In genomic region chr13:40969169-40969901, GRCh38 we compare ENCODE assay signal across 11 cellular contexts. TPM values are rescaled to one million over a fixed set of nuclear protein-coding genes. Genes with fewer than 3 reads are reported as not detected.
DNase-seq lines count a peak whose midpoint lies in the region; ATAC-seq, FAIRE-seq and TF ChIP-seq lines count a peak whose summit lies in the region.
"Had no signal": no experiment of that assay in that cellular context is flagged by ENCODE, and none has a peak within 500 bp of the region (broad histone marks: within the 10 kb centered on the region; RNA-seq: fewer than 3 reads in every experiment).

No MANE protein-coding gene starts in this region.

- no peaks in the 10 kb centered on the region for H3K9me2 ChIP-seq in PC-9 (ENCODE audit: insufficient read depth)

- no peak for FAIRE-seq in HTR-8/SVneo (lab: Jason Lieb, UNC)

- peaks cover 20% of the 10 kb centered on the region for H3K4me1 ChIP-seq in A673 (ENCODE audit: insufficient read depth, low read length, poor library complexity, severe bottlenecking)
- peaks cover 3% of the 10 kb centered on the region; the same call in 1 of the 2 replicates for H3K4me1 ChIP-seq in PC-9 (replicated peaks; ENCODE audit: insufficient read depth)

- no peak overlapping the region for H3K4me2 ChIP-seq in PC-9

- TF ChIP-seq CTCF in A673 (conservative IDR thresholded peaks at IDR 0.05; ENCODE audit: low read depth, low read length) (no peak), activated B cell treated with CpG ODN at 0.5 μM for 24 hours (IDR thresholded peaks at IDR 0.05) (no peak), PC-9 (conservative IDR thresholded peaks at IDR 0.05) (no peak)

- no peak overlapping the region for H2AFZ ChIP-seq in PC-9

- CTCF ChIA-PET in A673 (lab: Charles Lee), result no interaction called here
- CTCF ChIA-PET in activated B cell treated with CpG ODN at 0.5 μM for 24 hours (lab: Charles Lee), result interaction anchor here (2.9 kb wide), 1 partner anchor 85 kb away, joined by 11 read pairs; no protein-coding TSS in a partner anchor
- CTCF ChIA-PET in PC-9 (lab: Charles Lee), result interaction anchor here (0.5 kb wide), 1 partner anchor 34 kb away, joined by 4 read pairs; no protein-coding TSS in a partner anchor

- peaks cover 98% of the 10 kb centered on the region for H3K79me2 ChIP-seq in PC-9 (ENCODE audit: low read depth)

- H3F3A ChIP-seq in PC-9 (ENCODE audit: insufficient read depth, low read depth), result peaks cover 4% of the 10 kb centered on the region; the same call in 1 of the 2 replicates

- H3K27me3 ChIP-seq in A673 (replicated peaks; ENCODE audit: insufficient read depth, low read depth, low read length, poor library complexity), result no peaks in the 10 kb centered on the region
- H3K27me3 ChIP-seq in H7 (ENCODE audit: control insufficient read depth, insufficient read depth, low read length), result no peaks in the 10 kb centered on the region
- H3K27me3 ChIP-seq in PC-9 (ENCODE audit: insufficient read depth, low read depth), result no peaks in the 10 kb centered on the region
- H3K27me3 ChIP-seq: adrenal gland had no signal

- peaks cover 39% of the 10 kb centered on the region for H3K36me3 Mint-ChIP-seq in activated B cell treated with CpG ODN at 0.5 μM for 24 hours (ENCODE audit: low read depth)

- H3K4me3 Mint-ChIP-seq in activated B cell treated with CpG ODN at 0.5 μM for 24 hours, result peak overlapping the region; percentile 54

- no peaks in the 10 kb centered on the region for H3K9me3 ChIP-seq in A673 (ENCODE audit: low read depth, low read length, poor library complexity, severe bottlenecking)
- H3K9me3 ChIP-seq in PC-9 (ENCODE audit: insufficient read depth, low read depth), result no peaks in the 10 kb centered on the region
- H3K9me3 ChIP-seq: adrenal gland had no signal

- H3K27me3 Mint-ChIP-seq in activated B cell treated with CpG ODN at 0.5 μM for 24 hours, result no peaks in the 10 kb centered on the region

- H3K4me3 ChIP-seq in A673 (ENCODE audit: low read depth, low read length, poor library complexity, severe bottlenecking) (no peak overlapping the region), H7 (ENCODE audit: insufficient read depth, low read depth, low read length) (no peak overlapping the region), PC-9 (no peak overlapping the region)
- H3K4me3 ChIP-seq: adrenal gland had no signal

- H3K9me3 Mint-ChIP-seq in activated B cell treated with CpG ODN at 0.5 μM for 24 hours, result no peaks in the 10 kb centered on the region

- H3K27ac Mint-ChIP-seq in activated B cell treated with CpG ODN at 0.5 μM for 24 hours, result peak overlapping the region; percentile 76

- BruUV-seq in A673 (replicated peaks; lab: Mats Ljungman, UMichigan) (no TSS peak), PC-9 (replicated peaks; lab: Mats Ljungman, UMichigan) (no TSS peak)

- intact Hi-C loops in A673 (cut with micrococcal nuclease; ENCODE audit: unreplicated experiment), result no loop called here
- intact Hi-C loops in activated B cell treated with CpG ODN at 0.5 μM for 24 hours (cut with micrococcal nuclease), result loop anchor here (1.0 kb wide), 1 partner anchor 8 kb away; no protein-coding TSS in a partner anchor
- intact Hi-C loops in PC-9 (cut with micrococcal nuclease; ENCODE audit: unreplicated experiment), result loop anchor here (10.0 kb wide), 1 partner anchor 45 kb away; the partner anchor contains the start of gene ELF1

- peak overlapping the region; percentile 9 for H3K27ac ChIP-seq in A673 (ENCODE audit: low read depth, low read length, poor library complexity, severe bottlenecking)
- no peak overlapping the region for H3K27ac ChIP-seq in PC-9
- H3K27ac ChIP-seq: adrenal gland had no signal

- H3K4me1 Mint-ChIP-seq in activated B cell treated with CpG ODN at 0.5 μM for 24 hours, result peaks cover 99% of the 10 kb centered on the region

- POLR2A ChIA-PET in A673 (lab: Charles Lee; ENCODE audit: low non-redundant PET) (no interaction called here), activated B cell treated with CpG ODN at 0.5 μM for 24 hours (lab: Charles Lee) (interaction anchor here (0.6 to 1.3 kb wide), 3 partner anchors 15 to 91 kb away, joined by 3 to 6 read pairs (median 4); no protein-coding TSS in a partner anchor), PC-9 (lab: Charles Lee; ENCODE audit: unreplicated experiment) (no interaction called here)

- ATAC-seq in GM18909 (IDR thresholded peaks at IDR 0.05; ENCODE audit: poor library complexity, unreplicated experiment) (peak; percentile 75), HG03097 (IDR thresholded peaks at IDR 0.05; ENCODE audit: low FRiP score, unreplicated experiment) (peak; percentile 50), activated B cell treated with CpG ODN at 0.5 μM for 24 hours (ENCODE audit: low read depth) (peak; percentile 72), HG02588 (IDR thresholded peaks at IDR 0.05; ENCODE audit: unreplicated experiment) (no peak)

- no peak for DNase-seq in A673 (ENCODE audit: low spot score)
- DNase-seq in activated B cell treated with CpG ODN at 0.5 μM for 24 hours, result no peak
- no peak for DNase-seq in H7
- DNase-seq in PC-9, result no peak
- no peak for DNase-seq in HTR-8/SVneo (ENCODE audit: insufficient read length, low spot score)
- DNase-seq: left cardiac atrium, NCI-H1436 had no signal

- H4K20me1 ChIP-seq in PC-9 (ENCODE audit: insufficient read depth), result peaks cover 16% of the 10 kb centered on the region; the same call in 1 of the 2 replicates

- H3K36me3 ChIP-seq in A673 (ENCODE audit: insufficient read depth, low read length, poor library complexity, severe bottlenecking) (no peaks in the 10 kb centered on the region), H7 (replicated peaks; ENCODE audit: control insufficient read depth, insufficient read depth, low read length) (no peaks in the 10 kb centered on the region), PC-9 (ENCODE audit: low read depth) (no peaks in the 10 kb centered on the region)
- H3K36me3 ChIP-seq: adrenal gland had no signal

RNA-seq across cellular contexts. Expression of gene ELF1, which starts 49.8 kb away (rescaled TPM):
- total RNA-seq in A673 (2021), result 29.1 and 31.5 TPM in 2 replicates
- total RNA-seq in activated B cell treated with CpG ODN at 0.5 μM for 24 hours, result 129 and 136 TPM in 2 replicates
- 18.6 and 19.1 TPM in 2 replicates for total RNA-seq in H7 (2014; rRNA removed; shearing (Covaris generic))
- 31.2 and 36.0 TPM in 2 replicates for total RNA-seq in PC-9 (2021)
